ENCODE assay signal across 14 cellular contexts in genomic region chrX:126900937-126901336, GRCh38.
DNase-seq lines count a peak whose midpoint lies in the region; ATAC-seq, FAIRE-seq and TF ChIP-seq lines count a peak whose summit lies in the region.
"Had no signal": no experiment of that assay in that cellular context is flagged by ENCODE, and none has a peak within 500 bp of the region (broad histone marks: within the 10 kb centered on the region; RNA-seq: fewer than 3 reads in every experiment).

No MANE protein-coding gene starts in this region.

- 78 to 84% methylated on average over 3 of the region's 3 CpGs for WGBS in aorta, 2 donors

- no peak for TF ChIP-seq CTCF in LNCaP clone FGC (IDR thresholded peaks at IDR 0.05; ENCODE audit: control insufficient read depth, extremely low read depth, insufficient read depth)
- TF ChIP-seq CTCF in kidney (IDR thresholded peaks at IDR 0.05; ENCODE audit: borderline replicate concordance, extremely low read depth, insufficient read depth): no peak

- no peak overlapping the region for H3K27ac ChIP-seq in kidney (ENCODE audit: low read depth in 2 of 2, low read length in 2 of 2)
- H3K27ac ChIP-seq in aorta (ENCODE audit: low read depth in 1 of 2, low read length in 2 of 2): no peak overlapping the region
- H3K27ac ChIP-seq: BLaER1 had no signal

- H3K27me3 ChIP-seq in aorta (ENCODE audit: control insufficient read depth in 1 of 2, insufficient read depth in 2 of 2, low read length in 1 of 2): no peaks in the 10 kb centered on the region

- DNase-seq in NCI-H2081 (lab: John Stamatoyannopoulos, UW): peak; percentile 3 to 15
- no peak for DNase-seq in NCI-H2081 treated with DMSO at 0.1 percent for 48 hours (lab: John Stamatoyannopoulos, UW)
- DNase-seq in LNCaP clone FGC (ENCODE audit: low read depth): peak; percentile 27
- DNase-seq in globus pallidus (ENCODE audit: low spot score): peak; percentile 0
- DNase-seq in kidney: peak; percentile 34
- DNase-seq in NCI-H510A treated with DMSO at 0.1 percent for 48 hours (lab: John Stamatoyannopoulos, UW): no peak
- no peak for DNase-seq in stimulated activated CD4-positive, alpha-beta T cell treated with anti-CD3 and anti-CD28 coated beads, Interleukin-4, amount 100 ng/mL, for 1 hour
- no peak for DNase-seq in aorta
- DNase-seq: 8988T; AML-193; CD4-positive, CD25-positive, alpha-beta regulatory T cell; HCEC 1CT; HFFc6 had no signal

- intact Hi-C loops in kidney (cut with DNase I): no loop called here
- intact Hi-C loops in aorta (cut with DNase I): no loop called here

- H3K9me3 ChIP-seq in kidney (ENCODE audit: control insufficient read depth in 1 of 2, low read length in 2 of 2) (no peaks in the 10 kb centered on the region), aorta (ENCODE audit: control insufficient read depth, low read length) (no peaks in the 10 kb centered on the region)
- H3K9me3 ChIP-seq: BLaER1 had no signal

- ATAC-seq in aorta (ENCODE audit: low FRiP score): no peak

- no peaks in the 10 kb centered on the region for H3K4me1 ChIP-seq in kidney (ENCODE audit: control insufficient read depth in 1 of 2, insufficient read depth in 1 of 2, low read depth in 1 of 2, low read length in 2 of 2)
- H3K4me1 ChIP-seq in aorta (ENCODE audit: control insufficient read depth in 1 of 2, insufficient read depth in 2 of 2, low read length in 2 of 2): no peaks in the 10 kb centered on the region
- H3K4me1 ChIP-seq: BLaER1 had no signal

- H3K36me3 ChIP-seq in kidney (ENCODE audit: control insufficient read depth in 1 of 2, insufficient read depth in 2 of 2, low read length in 2 of 2) (no peaks in the 10 kb centered on the region), aorta (ENCODE audit: control insufficient read depth in 1 of 2, insufficient read depth in 2 of 2, low read length in 1 of 2) (no peaks in the 10 kb centered on the region)
- H3K36me3 ChIP-seq: BLaER1 had no signal

- no peak overlapping the region for H3K4me3 ChIP-seq in LNCaP clone FGC (ENCODE audit: low read depth, low read length)
- H3K4me3 ChIP-seq in kidney (ENCODE audit: low read length in 2 of 2): no peak overlapping the region
- H3K4me3 ChIP-seq in aorta (ENCODE audit: low read length in 2 of 2): no peak overlapping the region
- H3K4me3 ChIP-seq: BLaER1 had no signal

- FAIRE-seq in kidney (lab: Jason Lieb, UNC): no peak

- no peak overlapping the region for H3K9ac ChIP-seq in kidney (ENCODE audit: low read length in 2 of 2)
- H3K9ac ChIP-seq: BLaER1 had no signal

Comparison
In these comparisons a context has a peak if more than half of its experiments do, and no peak if none do; other contexts are left out.
1. DNase-seq: peak in NCI-H2081 (2 of 2), LNCaP clone FGC (single experiment), globus pallidus (single experiment) and kidney (single experiment); none in NCI-H2081 treated with DMSO at 0.1 percent for 48 hours (single experiment), NCI-H510A treated with DMSO at 0.1 percent for 48 hours (single experiment), stimulated activated CD4-positive, alpha-beta T cell treated with anti-CD3 and anti-CD28 coated beads, Interleukin-4, amount 100 ng/mL, for 1 hour (single experiment) and aorta (0 of 2).